In the genomic region with DNA sequence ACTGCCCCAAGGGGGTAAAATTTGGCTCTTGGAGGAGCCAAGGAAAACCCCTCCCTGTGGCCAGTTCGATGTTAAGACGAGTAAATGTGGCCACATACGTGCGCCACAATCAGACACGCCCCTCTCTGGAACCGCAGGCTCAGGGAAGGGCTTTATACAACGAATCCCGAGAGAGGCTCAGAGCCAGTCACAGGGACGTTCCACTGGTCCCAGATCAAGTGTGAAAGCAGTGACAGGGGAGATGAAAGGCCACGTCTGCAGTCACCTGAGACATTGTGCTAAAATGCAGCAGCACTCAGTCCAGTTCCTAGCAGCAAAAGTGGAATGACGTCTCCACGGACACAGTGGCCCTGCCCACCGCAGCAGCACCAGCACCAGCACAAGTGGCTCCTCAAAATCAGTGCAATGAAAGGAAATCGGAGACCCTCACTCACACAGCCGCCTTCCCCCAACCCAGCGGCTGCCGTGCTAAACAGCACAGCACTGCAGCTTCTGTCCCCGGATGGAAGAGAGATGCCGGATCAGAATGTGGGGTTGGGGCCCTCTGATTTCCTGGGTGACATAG, we compare ENCODE assay signal across 23 cellular contexts.
DNase-seq lines count a peak whose midpoint lies in the region; ATAC-seq, FAIRE-seq and TF ChIP-seq lines count a peak whose summit lies in the region.
"Had no signal": no experiment of that assay in that cellular context is flagged by ENCODE, and none has a peak within 500 bp of the region (broad histone marks: within the 10 kb centered on the region; RNA-seq: fewer than 3 reads in every experiment).

No MANE protein-coding gene starts in this region.

- TF ChIP-seq CTCF in kidney (IDR thresholded peaks at IDR 0.05; ENCODE audit: borderline replicate concordance, extremely low read depth, insufficient read depth) (no peak), gastrocnemius medialis (IDR thresholded peaks at IDR 0.05 in 4 of 5, conservative IDR thresholded peaks at IDR 0.05 in 1 of 5) (no peak)

- no peaks in the 10 kb centered on the region for H3K27me3 ChIP-seq in NT2/D1 (ENCODE audit: insufficient read depth, insufficient read length)
- H3K27me3 ChIP-seq in aorta (ENCODE audit: control insufficient read depth in 1 of 2, insufficient read depth in 2 of 2, low read length in 1 of 2), result no peaks in the 10 kb centered on the region
- H3K27me3 ChIP-seq in gastrocnemius medialis, result no peaks in the 10 kb centered on the region

- FAIRE-seq in kidney (lab: Jason Lieb, UNC), result no peak
- FAIRE-seq: HTR-8/SVneo had no signal

- no peaks in the 10 kb centered on the region for H3K36me3 ChIP-seq in NT2/D1 (ENCODE audit: insufficient read depth, insufficient read length, low read length)
- peaks cover 0 to 3% of the 10 kb centered on the region in 2 donors for H3K36me3 ChIP-seq in kidney (ENCODE audit: control insufficient read depth in 1 of 2, insufficient read depth in 2 of 2, low read length in 2 of 2)
- no peaks in the 10 kb centered on the region for H3K36me3 ChIP-seq in aorta (ENCODE audit: control insufficient read depth in 1 of 2, insufficient read depth in 2 of 2, low read length in 1 of 2)
- H3K36me3 ChIP-seq in gastrocnemius medialis, result no peaks in the 10 kb centered on the region

- peaks cover 12% of the 10 kb centered on the region for H3K4me1 ChIP-seq in NT2/D1 (ENCODE audit: insufficient read depth, insufficient read length)
- no peaks in the 10 kb centered on the region for H3K4me1 ChIP-seq in kidney (ENCODE audit: control insufficient read depth in 1 of 2, insufficient read depth in 1 of 2, low read depth in 1 of 2, low read length in 2 of 2)
- H3K4me1 ChIP-seq in aorta (ENCODE audit: control insufficient read depth in 1 of 2, insufficient read depth in 2 of 2, low read length in 2 of 2), result no peaks in the 10 kb centered on the region
- peaks cover 0 to 6% of the 10 kb centered on the region in 2 donors for H3K4me1 ChIP-seq in gastrocnemius medialis

- H3K9ac ChIP-seq in NT2/D1 (ENCODE audit: insufficient read length, low read depth), result peak overlapping the region; percentile 24
- no peak overlapping the region for H3K9ac ChIP-seq in kidney (ENCODE audit: low read length in 2 of 2)
- H3K9ac ChIP-seq: SK-N-SH had no signal

- intact Hi-C loops in cardiac septum (cut with DNase I) (no loop called here), kidney (cut with DNase I) (no loop called here), aorta (cut with DNase I) (no loop called here), gastrocnemius medialis (cut with DNase I; ENCODE audit: low total_unique reads) (no loop called here)

- no peak for TF ChIP-seq POLR2A in gastrocnemius medialis (IDR thresholded peaks at IDR 0.05)

- WGBS in aorta, 2 donors, result 89 to 91% methylated on average over 19 of the region's 19 CpGs

- H3K27ac ChIP-seq in kidney (ENCODE audit: low read depth in 2 of 2, low read length in 2 of 2) (no peak overlapping the region), aorta (ENCODE audit: low read depth in 1 of 2, low read length in 2 of 2) (no peak overlapping the region), gastrocnemius medialis (no peak overlapping the region)

- in situ Hi-C loops in gastrocnemius medialis (cut with MboI; ENCODE audit: low sequenced_read_pairs in 4 of 4), result no loop called here
- in situ Hi-C loops in ACHN (cut with HindIII; ENCODE audit: low pct_ligation_motif_present, low pct_unique_long_range_greater_than_20kb, low sequenced_read_pairs), result no loop called here

- DNase-seq in NT2/D1 (ENCODE audit: low read depth, low spot score) (no peak), cardiac septum (ENCODE audit: low spot score) (peak; percentile 50), kidney (peak; percentile 43), aorta (peak; percentile 16 to 52), gastrocnemius medialis (no peak), ACHN (no peak), putamen (ENCODE audit: low spot score) (no peak)
- DNase-seq: AML-193; CD4-positive, CD25-positive, alpha-beta regulatory T cell; COR-L47; DMS 273 treated with DMSO at 0.1 percent for 48 hours; DND-41; H7; HFFc6; Karpas-422; NCI-H1417 treated with DMSO at 0.1 percent for 48 hours; NCI-H1930; NCI-H2171 treated with DMSO at 0.1 percent for 48 hours; NCI-H446 treated with DMSO at 0.1 percent for 48 hours; NCI-H69; SHP77 treated with DMSO at 0.1 percent for 48 hours; SK-N-SH had no signal

- H3K9me3 ChIP-seq in NT2/D1 (ENCODE audit: insufficient read depth, low read length) (no peaks in the 10 kb centered on the region), kidney (ENCODE audit: control insufficient read depth in 1 of 2, low read length in 2 of 2) (no peaks in the 10 kb centered on the region), aorta (ENCODE audit: control insufficient read depth, low read length) (no peaks in the 10 kb centered on the region), gastrocnemius medialis (no peaks in the 10 kb centered on the region)
- H3K9me3 ChIP-seq: SK-N-SH had no signal

- no peak for ATAC-seq in aorta (ENCODE audit: low FRiP score)
- no peak for ATAC-seq in gastrocnemius medialis

- H3K4me3 ChIP-seq in NT2/D1 (ENCODE audit: insufficient read length, low read depth) (no peak overlapping the region), kidney (ENCODE audit: low read length in 2 of 2) (no peak overlapping the region), aorta (ENCODE audit: low read length in 2 of 2) (no peak overlapping the region), gastrocnemius medialis (no peak overlapping the region)

Comparison
In these comparisons a context has a peak if more than half of its experiments do, and no peak if none do; other contexts are left out.
1. DNase-seq: peak in cardiac septum (single experiment), kidney (single experiment) and aorta (2 of 2); none in NT2/D1 (single experiment), gastrocnemius medialis (0 of 2), ACHN (single experiment) and putamen (single experiment).